Comparison of ENCODE assay signal across 13 cellular contexts in the genomic region with DNA sequence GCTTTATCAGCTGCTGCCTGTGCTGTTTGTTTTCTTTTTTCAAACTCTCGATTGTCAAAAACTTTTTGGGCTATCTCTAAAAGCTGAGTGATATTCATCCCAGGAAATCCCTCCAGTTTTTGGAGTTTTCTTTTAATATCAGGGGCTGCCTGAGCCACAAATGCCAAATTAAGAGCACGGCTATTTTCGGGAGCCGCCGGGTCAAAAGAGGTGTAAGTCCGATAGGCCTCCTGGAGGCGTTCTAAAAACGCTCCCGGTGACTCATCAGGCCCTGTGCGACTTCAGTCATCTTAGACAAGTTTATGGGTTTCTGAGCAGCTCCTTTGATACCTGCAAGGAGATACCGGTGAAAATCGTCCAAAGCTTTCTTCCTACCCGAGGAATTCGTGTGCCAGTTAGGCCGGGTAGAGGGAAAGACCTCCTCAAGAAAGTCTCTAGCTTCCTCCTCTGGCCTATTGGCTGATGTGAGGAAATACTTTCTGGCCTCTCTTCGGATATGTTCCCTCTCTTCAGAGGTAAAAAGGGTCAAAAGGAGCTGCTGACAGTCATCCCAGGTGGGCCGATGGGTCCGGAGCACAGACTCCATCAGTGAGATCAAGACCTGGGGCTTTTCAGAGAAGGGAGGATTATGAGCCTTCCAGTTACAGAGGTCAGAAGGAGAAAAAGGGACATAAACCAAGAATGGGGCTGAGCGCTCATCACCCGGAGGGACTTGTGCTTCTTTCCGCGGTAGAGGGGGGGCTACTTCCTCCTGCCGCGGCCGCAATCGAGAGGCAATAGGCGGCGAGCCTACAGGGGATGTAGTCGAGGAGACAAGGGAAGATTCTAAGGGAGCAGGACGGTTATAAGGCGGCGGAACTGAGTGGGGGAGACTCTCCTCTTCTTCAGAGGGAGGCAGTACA.
A peak's percentile ranks its signal among the peaks of the same experiment; 100 is the strongest.
DNase-seq lines count a peak whose midpoint lies in the region; ATAC-seq, FAIRE-seq and TF ChIP-seq lines count a peak whose summit lies in the region.
"Had no signal": no experiment of that assay in that cellular context is flagged by ENCODE, and none has a peak within 500 bp of the region (broad histone marks: within the 10 kb centered on the region; RNA-seq: fewer than 3 reads in every experiment).

No MANE protein-coding gene starts in this region.

- peak overlapping the region; percentile 93 for H2AFZ ChIP-seq in K562 (ENCODE audit: low read depth, low read length)

- no peaks in the 10 kb centered on the region for H3K79me2 ChIP-seq in K562 (ENCODE audit: control insufficient read depth, insufficient read depth, low read length)

- TF ChIP-seq POLR2A in K562 (conservative IDR thresholded peaks at IDR 0.05), result no peak

- peaks cover 87% of the 10 kb centered on the region for H3K27me3 ChIP-seq in H7 (ENCODE audit: control insufficient read depth, insufficient read depth, low read length)
- no peaks in the 10 kb centered on the region for H3K27me3 ChIP-seq in K562 (ENCODE audit: control insufficient read depth in 2 of 2, insufficient read depth in 2 of 2, low read length in 2 of 2)
- H3K27me3 ChIP-seq: SJCRH30 had no signal

- peak overlapping the region; percentile 42 to 82; a peak in 2 of 4 replicates for H3K9ac ChIP-seq in K562 (ENCODE audit: insufficient read depth in 1 of 2, low read depth in 2 of 2, low read length in 2 of 2)

- H3K36me3 ChIP-seq in H7 (replicated peaks; ENCODE audit: control insufficient read depth, insufficient read depth, low read length), result no peaks in the 10 kb centered on the region
- no peaks in the 10 kb centered on the region for H3K36me3 ChIP-seq in K562 (ENCODE audit: control insufficient read depth, insufficient read depth, low read length)
- H3K36me3 ChIP-seq: SJCRH30 had no signal

- peak overlapping the region; percentile 33 to 35 for H3K27ac Mint-ChIP-seq in natural killer cell
- H3K27ac Mint-ChIP-seq in CD14-positive monocyte, result peak overlapping the region in 1 of 7 donors; percentile 54

- no peak for DNase-seq in H7
- DNase-seq in MV-4-11 (lab: John Stamatoyannopoulos, UW), result peak; percentile 61
- peak; percentile 70 to 92 (median 71) for DNase-seq in K562 (ENCODE audit: extremely low read depth in 1 of 4, low spot score in 3 of 4)
- no peak for DNase-seq in natural killer cell
- no peak for DNase-seq in NCI-H2107 treated with DMSO at 0.1 percent for 48 hours (lab: John Stamatoyannopoulos, UW; ENCODE audit: unreplicated experiment)
- no peak for DNase-seq in CD14-positive monocyte (ENCODE audit: low spot score)
- no peak for DNase-seq in NCI-H2227 treated with DMSO at 0.1 percent for 48 hours (lab: John Stamatoyannopoulos, UW)
- DNase-seq: activated CD8-positive, alpha-beta memory T cell treated with anti-CD3 and anti-CD28 coated beads for 24 hours; Caco-2; NCI-H1105 treated with DMSO at 0.1 percent for 48 hours; SJCRH30 had no signal

- FAIRE-seq in K562 (lab: Jason Lieb, UNC), result peak; percentile 81
- FAIRE-seq: frontal cortex had no signal

- peak; percentile 74 for ATAC-seq in K562
- ATAC-seq in natural killer cell, result no peak
- ATAC-seq: left lobe of liver had no signal

- peaks cover 27 to 36% of the 10 kb centered on the region in 2 experiments for H3K4me1 ChIP-seq in K562 (replicated peaks in 1 of 2; ENCODE audit: control insufficient read depth in 2 of 2, insufficient read depth in 2 of 2, low read length in 2 of 2)
- H3K4me1 ChIP-seq: SJCRH30 had no signal

- H3K4me1 Mint-ChIP-seq in natural killer cell (peaks cover 6 to 9% of the 10 kb centered on the region in 2 donors), CD14-positive monocyte (peaks cover 6% of the 10 kb centered on the region)

- TF ChIP-seq CTCF in K562 (IDR thresholded peaks at IDR 0.05 in 2 of 3, conservative IDR thresholded peaks at IDR 0.05 in 1 of 3; ENCODE audit: insufficient read depth in 2 of 3, low read depth in 1 of 3, low read length in 3 of 3) (peak in 2 of 3 experiments; percentile 9 to 21; a peak in 1 of 6 replicates), natural killer cell (IDR thresholded peaks at IDR 0.05) (no peak), CD14-positive monocyte (IDR thresholded peaks at IDR 0.05) (no peak)

- TF ChIP-seq RAD21 in K562 (CRISPR knock-in tag; conservative IDR thresholded peaks at IDR 0.05 in 1 of 2, IDR thresholded peaks at IDR 0.05 in 1 of 2), result peak in 1 of 2 experiments; percentile 41; a peak in 3 of 4 replicates

- POLR2A ChIA-PET in K562 (lab: Yijun Ruan, JAX), result interaction anchor here (0.5 to 2.0 kb wide), 18 partner anchors 10 to 1001 kb away, joined by 3 to 12 read pairs (median 3); no protein-coding TSS in a partner anchor

- H3K4me3 Mint-ChIP-seq in natural killer cell, result peak overlapping the region; percentile 10
- peak overlapping the region in 1 of 2 donors; percentile 85 for H3K4me3 Mint-ChIP-seq in CD14-positive monocyte

- no peaks in the 10 kb centered on the region for H3K9me3 ChIP-seq in K562 (replicated peaks; ENCODE audit: control insufficient read depth, insufficient read depth, low read depth, low read length)
- H3K9me3 ChIP-seq: Caco-2, SJCRH30 had no signal

- BruUV-seq in K562 (replicated peaks; lab: Mats Ljungman, UMichigan), result no TSS peak

- H3K9me1 ChIP-seq in K562 (ENCODE audit: control insufficient read depth, insufficient read depth, low read length), result no peaks in the 10 kb centered on the region

- WGBS in K562 (ENCODE audit: insufficient coverage, low coverage, missing lambda C conversion rate), result 30% methylated on average over 32 of the region's 32 CpGs

- H3K4me3 ChIP-seq in H7 (ENCODE audit: insufficient read depth, low read depth, low read length) (peak overlapping the region; percentile 12; the same call in 1 of the 2 replicates), K562 (peak overlapping the region; percentile 3; the same call in 1 of the 2 replicates)
- H3K4me3 ChIP-seq: SJCRH30 had no signal

- peak overlapping the region; percentile 57 for H3K4me2 ChIP-seq in K562 (ENCODE audit: insufficient read depth, low read length)

- H3K27me3 Mint-ChIP-seq in natural killer cell (ENCODE audit: low read depth in 2 of 2) (peaks cover 78 to 96% of the 10 kb centered on the region in 2 donors), CD14-positive monocyte (ENCODE audit: low read depth in 3 of 3) (peaks cover 95 to 100% (median 99%) of the 10 kb centered on the region in 3 donors)

- peak; percentile 47; the same call in 1 of the 2 replicates for TF ChIP-seq EP300 in K562 (IDR thresholded peaks at IDR 0.05; ENCODE audit: low read length)

- intact Hi-C loops in K562 (cut with micrococcal nuclease) (loop anchor here (1.0 kb wide), 2 partner anchors 17 to 38 kb away; no protein-coding TSS in a partner anchor), natural killer cell (cut with micrococcal nuclease) (no loop called here), CD14-positive monocyte (cut with micrococcal nuclease) (no loop called here)

- H3K36me3 Mint-ChIP-seq in natural killer cell (peaks cover 40% of the 10 kb centered on the region), CD14-positive monocyte (peaks cover 5 to 21% of the 10 kb centered on the region in 2 donors)

- peak overlapping the region; percentile 49; the same call in 2 of the 3 replicates for H3K27ac ChIP-seq in K562 (ENCODE audit: extremely low read depth, low read depth, low read length)
- H3K27ac ChIP-seq: SJCRH30 had no signal

- in situ Hi-C loops in K562 (cut with MboI), result no loop called here

- peaks cover 7 to 10% of the 10 kb centered on the region in 2 donors for H3K9me3 Mint-ChIP-seq in natural killer cell
- peaks cover 18 to 90% (median 72%) of the 10 kb centered on the region in 7 donors for H3K9me3 Mint-ChIP-seq in CD14-positive monocyte

- H4K20me1 ChIP-seq in K562 (replicated peaks; ENCODE audit: control insufficient read depth, insufficient read depth, low read length), result no peaks in the 10 kb centered on the region

- CTCF ChIA-PET in K562 (lab: Yijun Ruan, JAX; ENCODE audit: low intra/inter-chr PET ratio), result interaction anchor here (0.6 to 1.2 kb wide), 4 partner anchors 66 to 1253 kb away, joined by 3 to 7 read pairs (median 4); no protein-coding TSS in a partner anchor

TF ChIP-seq in K562, 482 proteins besides CTCF, POLR2A, EP300 and RAD21 (continues in another document):
- TF ChIP-seq ZNF347 (CRISPR knock-in tag; IDR thresholded peaks at IDR 0.05; ENCODE audit: low read depth), result no peak
- TF ChIP-seq ZNF740 (CRISPR knock-in tag; IDR thresholded peaks at IDR 0.05), result peak; percentile 65; the same call in 1 of the 2 replicates
- TF ChIP-seq ZNF740 (tag; IDR thresholded peaks at IDR 0.05), result no peak
- TF ChIP-seq, protein P1, sequence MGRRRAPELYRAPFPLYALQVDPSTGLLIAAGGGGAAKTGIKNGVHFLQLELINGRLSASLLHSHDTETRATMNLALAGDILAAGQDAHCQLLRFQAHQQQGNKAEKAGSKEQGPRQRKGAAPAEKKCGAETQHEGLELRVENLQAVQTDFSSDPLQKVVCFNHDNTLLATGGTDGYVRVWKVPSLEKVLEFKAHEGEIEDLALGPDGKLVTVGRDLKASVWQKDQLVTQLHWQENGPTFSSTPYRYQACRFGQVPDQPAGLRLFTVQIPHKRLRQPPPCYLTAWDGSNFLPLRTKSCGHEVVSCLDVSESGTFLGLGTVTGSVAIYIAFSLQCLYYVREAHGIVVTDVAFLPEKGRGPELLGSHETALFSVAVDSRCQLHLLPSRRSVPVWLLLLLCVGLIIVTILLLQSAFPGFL (CRISPR knock-in tag; IDR thresholded peaks at IDR 0.05), result 0 out of 2 replicates have a peak, but pooled peaks have one; percentile 43
- no peak for TF ChIP-seq NR2C2 (CRISPR knock-in tag; IDR thresholded peaks at IDR 0.05)
- peak; percentile 40 for TF ChIP-seq NR2C2 (tag; IDR thresholded peaks at IDR 0.05)
- no peak for TF ChIP-seq PPARD (CRISPR knock-in tag; IDR thresholded peaks at IDR 0.05)

Comparison
In these comparisons a context has a peak if more than half of its experiments do, and no peak if none do; other contexts are left out.
1. DNase-seq: peak in MV-4-11 (single experiment) and K562 (4 of 4); none in H7 (single experiment), natural killer cell (single experiment), NCI-H2107 treated with DMSO at 0.1 percent for 48 hours (single experiment), CD14-positive monocyte (single experiment) and NCI-H2227 treated with DMSO at 0.1 percent for 48 hours (single experiment).
2. CTCF ChIP-seq: peak in K562 (2 of 3); none in natural killer cell (single experiment) and CD14-positive monocyte (single experiment).